ENCODE assay signal across 13 cellular contexts in the genomic region with DNA sequence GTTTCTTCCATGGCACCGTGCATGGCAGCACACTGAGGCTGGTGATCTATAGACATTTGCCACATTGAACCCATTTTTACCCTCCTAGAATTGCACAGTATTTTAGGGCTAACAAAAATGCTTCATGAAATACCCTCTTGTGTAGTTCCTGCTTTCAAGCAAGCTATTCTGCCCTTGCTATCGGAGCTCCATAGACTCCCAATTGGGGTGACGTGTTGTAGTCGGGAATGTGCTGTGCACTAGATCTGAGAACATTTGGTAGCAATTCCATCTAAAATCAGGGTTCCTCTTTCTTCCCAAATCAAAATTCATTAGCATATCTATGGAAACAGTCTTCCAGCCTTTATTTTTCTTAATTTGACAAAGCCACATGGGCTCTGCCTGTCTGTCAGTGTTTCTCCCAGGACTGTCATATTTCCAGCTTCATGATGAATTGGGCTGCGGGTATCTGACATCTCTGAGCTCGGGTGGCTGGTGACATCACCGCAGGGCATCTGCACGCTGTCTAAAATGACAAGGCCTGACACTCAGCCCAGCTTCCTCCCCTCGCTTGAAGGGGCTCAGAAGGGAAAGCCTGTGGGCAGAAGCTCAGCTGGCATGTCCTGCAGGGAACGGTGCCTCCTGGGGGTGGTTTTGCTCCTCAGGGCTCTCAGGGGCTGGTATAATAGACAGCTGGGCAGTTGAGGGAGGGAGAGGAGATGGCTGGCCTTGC.
"Had no signal": no experiment of that assay in that cellular context is flagged by ENCODE, and none has a peak within 500 bp of the region (broad histone marks: within the 10 kb centered on the region; RNA-seq: fewer than 3 reads in every experiment).

No MANE protein-coding gene starts in this region.

- H3K36me3 Mint-ChIP-seq: neural progenitor cell; stimulated activated effector memory CD8-positive, alpha-beta T cell treated with anti-CD3 and anti-CD28 coated beads, Interleukin-12 subunit alpha, Interleukin-12 subunit beta, amount 100 ng/mL, for 72 hours had no signal

- H3K27ac ChIP-seq: body of pancreas, esophagus squamous epithelium, left lung, neural progenitor cell, parathyroid adenoma, tibial artery had no signal

- H3K4me1 Mint-ChIP-seq: stimulated activated effector memory CD8-positive, alpha-beta T cell treated with anti-CD3 and anti-CD28 coated beads, Interleukin-12 subunit alpha, Interleukin-12 subunit beta, amount 100 ng/mL, for 72 hours had no signal

- H3K4me3 ChIP-seq: body of pancreas, esophagus squamous epithelium, left lung, neural progenitor cell, tibial artery had no signal

- H3K9me3 Mint-ChIP-seq: neural progenitor cell; T-helper 1 cell treated with Interleukin-12 subunit alpha and Interleukin-12 subunit beta and Interleukin-4 antibody, amounts not matched to agents 30 μg/mL and 1 μg/mL, for 36 hours had no signal

- H3K4me1 ChIP-seq: body of pancreas, esophagus squamous epithelium, left lung, neural progenitor cell, parathyroid adenoma, tibial artery had no signal

- H3K9me3 ChIP-seq: body of pancreas, esophagus squamous epithelium, left lung, tibial artery had no signal

- H3K4me3 Mint-ChIP-seq: activated naive CD4-positive, alpha-beta T cell treated with anti-CD3 and anti-CD28 coated beads for 36 hours; neural progenitor cell; stimulated activated effector memory CD8-positive, alpha-beta T cell treated with anti-CD3 and anti-CD28 coated beads, Interleukin-12 subunit alpha, Interleukin-12 subunit beta, amount 100 ng/mL, for 72 hours; T-helper 1 cell treated with Interleukin-12 subunit alpha and Interleukin-12 subunit beta and Interleukin-4 antibody, amounts not matched to agents 30 μg/mL and 1 μg/mL, for 36 hours had no signal

- H3K27me3 ChIP-seq: body of pancreas, esophagus squamous epithelium, left lung, neural progenitor cell, tibial artery had no signal

- H3K36me3 ChIP-seq: esophagus squamous epithelium, left lung, neural progenitor cell, tibial artery had no signal

- DNase-seq: activated CD4-positive, alpha-beta T cell treated with anti-CD3 and anti-CD28 coated beads for 48 hours; activated naive CD4-positive, alpha-beta T cell treated with anti-CD3 and anti-CD28 coated beads for 36 hours; body of pancreas; esophagus squamous epithelium; foreskin fibroblast; islet precursor cell; left lung; mesendoderm; tibial artery had no signal

- H3K27ac Mint-ChIP-seq: activated naive CD4-positive, alpha-beta T cell treated with anti-CD3 and anti-CD28 coated beads for 36 hours; neural progenitor cell; stimulated activated effector memory CD8-positive, alpha-beta T cell treated with anti-CD3 and anti-CD28 coated beads, Interleukin-12 subunit alpha, Interleukin-12 subunit beta, amount 100 ng/mL, for 72 hours; T-helper 1 cell treated with Interleukin-12 subunit alpha and Interleukin-12 subunit beta and Interleukin-4 antibody, amounts not matched to agents 30 μg/mL and 1 μg/mL, for 36 hours had no signal

- ATAC-seq: body of pancreas; left lung; stimulated activated effector memory CD8-positive, alpha-beta T cell treated with anti-CD3 and anti-CD28 coated beads, Interleukin-12 subunit alpha, Interleukin-12 subunit beta, amount 100 ng/mL, for 72 hours had no signal
